Comparison of ENCODE assay signal across 18 cellular contexts in genomic region chr10:48678041-48678440, GRCh38. TPM values are rescaled to one million over a fixed set of nuclear protein-coding genes. Genes with fewer than 3 reads are reported as not detected.
DNase-seq lines count a peak whose midpoint lies in the region; ATAC-seq, FAIRE-seq and TF ChIP-seq lines count a peak whose summit lies in the region.
"Had no signal": no experiment of that assay in that cellular context is flagged by ENCODE, and none has a peak within 500 bp of the region (broad histone marks: within the 10 kb centered on the region; RNA-seq: fewer than 3 reads in every experiment).

No MANE protein-coding gene starts in this region.

- no peaks in the 10 kb centered on the region for H3K27me3 ChIP-seq in OCI-LY1 (ENCODE audit: insufficient read depth, low read length)
- no peaks in the 10 kb centered on the region for H3K27me3 ChIP-seq in Caco-2 (replicated peaks; ENCODE audit: control insufficient read depth, insufficient read depth, low read length)
- H3K27me3 ChIP-seq in heart left ventricle, result no peaks in the 10 kb centered on the region

- H3K27ac ChIP-seq in OCI-LY1 (ENCODE audit: low read depth, low read length, poor library complexity, severe bottlenecking) (peak overlapping the region; percentile 25), heart left ventricle (no peak overlapping the region)
- H3K27ac ChIP-seq: brain microvascular endothelial cell had no signal

- 0 out of 2 replicates have a peak, but pooled peaks cover 16% of the 10 kb centered on the region for H3F3A ChIP-seq in OCI-LY1 (ENCODE audit: insufficient read depth, low read length)

- H3K9me3 Mint-ChIP-seq in Caco-2 (ENCODE audit: unreplicated experiment), result peaks cover 28% of the 10 kb centered on the region

- TF ChIP-seq POLR2A in GM12892 (IDR thresholded peaks at IDR 0.05; ENCODE audit: low read depth, low read length) (no peak), heart left ventricle (IDR thresholded peaks at IDR 0.05) (no peak)

- H3K4me1 ChIP-seq in OCI-LY1 (ENCODE audit: insufficient read depth, low read length, severe bottlenecking) (peaks cover 20% of the 10 kb centered on the region), Caco-2 (no peaks in the 10 kb centered on the region), heart left ventricle (no peaks in the 10 kb centered on the region)

- H3K36me3 ChIP-seq in OCI-LY1 (ENCODE audit: insufficient read depth, low read length) (no peaks in the 10 kb centered on the region), Caco-2 (ENCODE audit: control insufficient read depth, insufficient read depth, low read length) (no peaks in the 10 kb centered on the region), heart left ventricle (no peaks in the 10 kb centered on the region)
- H3K36me3 ChIP-seq: brain microvascular endothelial cell had no signal

- no peak overlapping the region for H2AFZ ChIP-seq in OCI-LY1 (ENCODE audit: low read length)

- H3K9ac ChIP-seq in OCI-LY1 (ENCODE audit: low read length), result no peak overlapping the region

- H3K4me2 ChIP-seq in OCI-LY1 (ENCODE audit: low read length), result no peak overlapping the region

- peaks cover 17% of the 10 kb centered on the region for H3K9me3 ChIP-seq in OCI-LY1 (ENCODE audit: low read length)
- peaks cover 9% of the 10 kb centered on the region; the same call in 1 of the 2 replicates for H3K9me3 ChIP-seq in Caco-2
- peaks cover 0 to 33% (median 6%) of the 10 kb centered on the region in 12 donors for H3K9me3 ChIP-seq in heart left ventricle

- WGBS in heart left ventricle, 4 donors, result 90 to 94% (median 92%) methylated on average over 1 of the region's 1 CpG

- DNase-seq in GM12892 (ENCODE audit: insufficient read length) (no peak), Caco-2 (no peak), SK-N-DZ (ENCODE audit: low spot score) (no peak), heart left ventricle (no peak)
- DNase-seq: activated CD4-positive, alpha-beta T cell treated with anti-CD3 and anti-CD28 coated beads, Interleukin-2, amount 50 U/mL, for 4 hours; activated effector memory CD4-positive, alpha-beta T cell treated with anti-CD3 and anti-CD28 coated beads, Interleukin-2, amount 50 U/mL, for 16 hours; brain microvascular endothelial cell; IMR-90; NCI-H1694 had no signal

- CTCF ChIA-PET in Caco-2 (lab: Charles Lee), result interaction anchor here (0.7 kb wide), 1 partner anchor 43 kb away, joined by 3 read pairs; no protein-coding TSS in a partner anchor

- H3K9me2 ChIP-seq in OCI-LY1 (ENCODE audit: low read depth, low read length), result no peaks in the 10 kb centered on the region

- no peaks in the 10 kb centered on the region for H4K20me1 ChIP-seq in OCI-LY1 (ENCODE audit: insufficient read depth, low read length)

- H3K27me3 Mint-ChIP-seq in Caco-2 (ENCODE audit: insufficient read depth, unreplicated experiment), result peaks cover 8% of the 10 kb centered on the region

- ATAC-seq in GM19328 (IDR thresholded peaks at IDR 0.05; ENCODE audit: unreplicated experiment) (peak; percentile 80), HG02759 (IDR thresholded peaks at IDR 0.05; ENCODE audit: unreplicated experiment) (peak; percentile 58), HG03039 (IDR thresholded peaks at IDR 0.05; ENCODE audit: unreplicated experiment) (no peak), heart left ventricle (no peak)

- no peak overlapping the region for H3K4me3 ChIP-seq in OCI-LY1 (ENCODE audit: low read depth, low read length, poor library complexity, severe bottlenecking)
- no peak overlapping the region for H3K4me3 ChIP-seq in Caco-2 (ENCODE audit: low read depth, low read length)
- no peak overlapping the region for H3K4me3 ChIP-seq in heart left ventricle

- TF ChIP-seq CTCF in OCI-LY1 (IDR thresholded peaks at IDR 0.05; ENCODE audit: low read length), result no peak
- no peak for TF ChIP-seq CTCF in Caco-2 (IDR thresholded peaks at IDR 0.05; ENCODE audit: insufficient read depth in 1 of 2, low read depth in 1 of 2, low read length in 1 of 2, severe bottlenecking in 1 of 2, unreplicated experiment in 1 of 2)
- no peak for TF ChIP-seq CTCF in heart left ventricle (IDR thresholded peaks at IDR 0.05)

- intact Hi-C loops in Caco-2 (cut with micrococcal nuclease; ENCODE audit: unreplicated experiment) (no loop called here), heart left ventricle (cut with DNase I) (loop anchor here in 2 of 10 donors (10.0 kb wide), 2 partner anchors 77 to 157 kb away; no protein-coding TSS in a partner anchor)

- POLR2A ChIA-PET in Caco-2 (lab: Charles Lee), result no interaction called here

- H3K4me3 Mint-ChIP-seq in Caco-2 (ENCODE audit: unreplicated experiment), result no peak overlapping the region
- H3K4me3 Mint-ChIP-seq: mesothelial cell of epicardium had no signal

- H3K4me1 Mint-ChIP-seq in Caco-2 (ENCODE audit: low read depth, unreplicated experiment), result no peaks in the 10 kb centered on the region
- H3K4me1 Mint-ChIP-seq: mesothelial cell of epicardium had no signal

- FAIRE-seq in GM12892 (lab: Jason Lieb, UNC), result peak; percentile 92
- FAIRE-seq: D721Med, frontal cortex had no signal

- no peaks in the 10 kb centered on the region for H3K36me3 Mint-ChIP-seq in Caco-2 (ENCODE audit: insufficient read depth, unreplicated experiment)

- no peaks in the 10 kb centered on the region for H3K79me2 ChIP-seq in OCI-LY1 (ENCODE audit: insufficient read depth, low read length)

- no peak overlapping the region for H3K27ac Mint-ChIP-seq in Caco-2 (ENCODE audit: unreplicated experiment)
- H3K27ac Mint-ChIP-seq: mesothelial cell of epicardium, progenitor cell of endocrine pancreas had no signal

- no TSS peak for BruUV-seq in Caco-2 (replicated peaks; lab: Mats Ljungman, UMichigan)

RNA-seq across cellular contexts. Expression of gene WDFY4, which starts 6.6 kb away (rescaled TPM):
- polyA plus RNA-seq in GM12892 (2012; ENCODE audit: missing spikeins), result 36.4 TPM
- total RNA-seq in Caco-2 (2022) (not detected in 2 replicates), heart left ventricle (10 to 100 TPM in 1 of 9 donors, 1 to 10 TPM in 5, under 1 TPM in 3; 0.56 to 19.8 (median 1.1) TPM)
- 0.59 and 2.1 TPM in 2 replicates for polyA plus RNA-seq in SK-N-DZ (2014; cell fraction: cytosol; rRNA removed)
- polyA plus RNA-seq in SK-N-DZ (2014; cell fraction: nucleus; rRNA removed), result 1.3 and 3.4 TPM in 2 replicates
- under 1 TPM; 0.46 to 0.78 TPM for polyA plus RNA-seq in heart left ventricle
- total RNA-seq: IMR-90, RPMI7951 had no signal
- polyA plus RNA-seq: IMR-90 had no signal

Comparison
In these comparisons a context has a peak if more than half of its experiments do, and no peak if none do; other contexts are left out.
1. ATAC-seq: peak in GM19328 (single experiment) and HG02759 (single experiment); none in HG03039 (single experiment) and heart left ventricle (0 of 4).